ENCODE assay signal across 1 cellular context in the genomic region with DNA sequence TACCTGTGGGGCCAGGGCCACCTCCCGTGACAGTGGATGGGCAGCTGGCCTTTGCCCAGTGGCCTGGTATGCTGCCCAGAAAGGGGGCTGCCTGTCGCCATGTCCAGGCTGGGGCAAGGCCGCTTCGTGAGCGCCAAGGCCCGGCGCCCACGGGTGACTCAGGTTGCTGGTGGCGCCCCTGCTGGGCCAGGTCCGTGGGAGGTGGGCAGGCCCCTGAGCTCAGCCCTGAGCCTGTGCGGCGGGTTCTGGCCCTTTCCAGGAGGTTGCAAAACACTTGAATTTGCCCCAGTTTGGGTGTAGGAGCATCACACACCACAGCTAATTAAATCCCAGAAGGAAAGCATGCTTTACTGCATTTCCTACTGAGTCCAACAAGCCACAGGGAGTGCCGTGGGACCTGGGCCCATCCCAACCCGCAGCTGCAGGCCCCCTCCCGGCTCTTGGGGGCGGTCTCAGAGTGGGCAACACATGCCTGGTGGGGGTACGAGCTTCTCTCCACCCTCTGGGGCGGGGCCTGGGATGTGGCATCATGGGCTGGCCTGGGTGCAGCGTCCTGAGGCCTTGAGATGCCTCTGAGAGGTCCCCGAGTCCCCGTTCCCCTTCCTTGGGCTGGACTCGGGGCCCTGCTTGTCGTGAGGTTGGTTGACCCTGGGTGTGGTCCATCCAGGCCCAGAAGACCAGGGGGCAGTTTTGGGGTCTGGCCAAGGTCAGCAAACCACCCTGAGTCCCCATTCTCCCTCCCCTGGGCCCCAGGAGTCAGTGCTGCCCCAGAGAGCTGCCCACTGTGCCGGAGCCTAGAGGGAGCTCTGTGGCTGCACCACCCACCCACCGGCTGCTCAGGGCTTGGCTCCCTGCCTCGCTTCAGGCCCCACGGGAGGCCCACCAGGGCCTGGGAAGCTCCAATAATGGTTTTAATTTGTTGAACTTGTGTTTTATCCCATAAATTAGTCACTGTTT.
TF ChIP-seq lines count a peak whose summit lies in the region.

No MANE protein-coding gene starts in this region.

TF ChIP-seq in HEK293, 187 proteins besides CTCF, POLR2A, EP300 and RAD21 (continued from another document and continues in another):
- TF ChIP-seq ZNF521 (tag by site-specific recombination; IDR thresholded peaks at IDR 0.05) (no peak), EGR2 (tag by site-specific recombination; IDR thresholded peaks at IDR 0.05; ENCODE audit: low read depth) (peak; percentile 58; the same call in 1 of the 2 replicates), ZNF174 (tag by site-specific recombination; IDR thresholded peaks at IDR 0.05) (no peak), ZNF48 (tag by site-specific recombination; IDR thresholded peaks at IDR 0.05) (no peak), ZSCAN23 (tag by site-specific recombination; IDR thresholded peaks at IDR 0.05) (no peak), ZNF138 (tag by site-specific recombination; IDR thresholded peaks at IDR 0.05; ENCODE audit: borderline replicate concordance) (no peak), ZNF354C (tag by site-specific recombination; IDR thresholded peaks at IDR 0.05; ENCODE audit: borderline replicate concordance, low read depth) (no peak), SP3 (tag by site-specific recombination; IDR thresholded peaks at IDR 0.05) (peak; percentile 35; the same call in 1 of the 2 replicates), ZNF664 (tag by site-specific recombination; IDR thresholded peaks at IDR 0.05) (no peak), SALL2 (tag by site-specific recombination; IDR thresholded peaks at IDR 0.05; ENCODE audit: borderline replicate concordance) (no peak), ZFP69B (tag by site-specific recombination; IDR thresholded peaks at IDR 0.05) (no peak), ZNF629 (tag by site-specific recombination; IDR thresholded peaks at IDR 0.05) (no peak), ZNF19 (tag by site-specific recombination; IDR thresholded peaks at IDR 0.05; ENCODE audit: low read depth) (no peak), ZNF433 (tag by site-specific recombination; IDR thresholded peaks at IDR 0.05; ENCODE audit: low read depth) (no peak), ZNF548 (tag by site-specific recombination; IDR thresholded peaks at IDR 0.05) (no peak), GLIS2 (tag by site-specific recombination; IDR thresholded peaks at IDR 0.05) (peak; percentile 63), ZFP3 (tag by site-specific recombination; IDR thresholded peaks at IDR 0.05; ENCODE audit: low read depth) (no peak), BCL11A (tag by site-specific recombination; IDR thresholded peaks at IDR 0.05; ENCODE audit: low read depth) (no peak), ZNF626 (tag by site-specific recombination; IDR thresholded peaks at IDR 0.05) (no peak), ZNF549 (tag by site-specific recombination; IDR thresholded peaks at IDR 0.05) (no peak), ZNF404 (tag by site-specific recombination; IDR thresholded peaks at IDR 0.05) (no peak), ZBTB8A (tag by site-specific recombination; IDR thresholded peaks at IDR 0.05) (peak; percentile 40), ZNF555 (tag by site-specific recombination; conservative IDR thresholded peaks at IDR 0.05) (no peak), ZNF311 (tag by site-specific recombination; IDR thresholded peaks at IDR 0.05; ENCODE audit: borderline replicate concordance) (no peak)
- TF ChIP-seq, protein P1, sequence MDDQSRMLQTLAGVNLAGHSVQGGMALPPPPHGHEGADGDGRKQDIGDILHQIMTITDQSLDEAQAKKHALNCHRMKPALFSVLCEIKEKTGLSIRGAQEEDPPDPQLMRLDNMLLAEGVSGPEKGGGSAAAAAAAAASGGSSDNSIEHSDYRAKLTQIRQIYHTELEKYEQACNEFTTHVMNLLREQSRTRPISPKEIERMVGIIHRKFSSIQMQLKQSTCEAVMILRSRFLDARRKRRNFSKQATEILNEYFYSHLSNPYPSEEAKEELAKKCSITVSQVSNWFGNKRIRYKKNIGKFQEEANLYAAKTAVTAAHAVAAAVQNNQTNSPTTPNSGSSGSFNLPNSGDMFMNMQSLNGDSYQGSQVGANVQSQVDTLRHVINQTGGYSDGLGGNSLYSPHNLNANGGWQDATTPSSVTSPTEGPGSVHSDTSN (CRISPR knock-in tag; IDR thresholded peaks at IDR 0.05), result no peak
- TF ChIP-seq, protein P2, sequence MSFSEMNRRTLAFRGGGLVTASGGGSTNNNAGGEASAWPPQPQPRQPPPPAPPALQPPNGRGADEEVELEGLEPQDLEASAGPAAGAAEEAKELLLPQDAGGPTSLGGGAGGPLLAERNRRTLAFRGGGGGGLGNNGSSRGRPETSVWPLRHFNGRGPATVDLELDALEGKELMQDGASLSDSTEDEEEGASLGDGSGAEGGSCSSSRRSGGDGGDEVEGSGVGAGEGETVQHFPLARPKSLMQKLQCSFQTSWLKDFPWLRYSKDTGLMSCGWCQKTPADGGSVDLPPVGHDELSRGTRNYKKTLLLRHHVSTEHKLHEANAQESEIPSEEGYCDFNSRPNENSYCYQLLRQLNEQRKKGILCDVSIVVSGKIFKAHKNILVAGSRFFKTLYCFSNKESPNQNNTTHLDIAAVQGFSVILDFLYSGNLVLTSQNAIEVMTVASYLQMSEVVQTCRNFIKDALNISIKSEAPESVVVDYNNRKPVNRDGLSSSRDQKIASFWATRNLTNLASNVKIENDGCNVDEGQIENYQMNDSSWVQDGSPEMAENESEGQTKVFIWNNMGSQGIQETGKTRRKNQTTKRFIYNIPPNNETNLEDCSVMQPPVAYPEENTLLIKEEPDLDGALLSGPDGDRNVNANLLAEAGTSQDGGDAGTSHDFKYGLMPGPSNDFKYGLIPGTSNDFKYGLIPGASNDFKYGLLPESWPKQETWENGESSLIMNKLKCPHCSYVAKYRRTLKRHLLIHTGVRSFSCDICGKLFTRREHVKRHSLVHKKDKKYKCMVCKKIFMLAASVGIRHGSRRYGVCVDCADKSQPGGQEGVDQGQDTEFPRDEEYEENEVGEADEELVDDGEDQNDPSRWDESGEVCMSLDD (tag by site-specific recombination; IDR thresholded peaks at IDR 0.05), result no peak
- TF ChIP-seq, protein P3, sequence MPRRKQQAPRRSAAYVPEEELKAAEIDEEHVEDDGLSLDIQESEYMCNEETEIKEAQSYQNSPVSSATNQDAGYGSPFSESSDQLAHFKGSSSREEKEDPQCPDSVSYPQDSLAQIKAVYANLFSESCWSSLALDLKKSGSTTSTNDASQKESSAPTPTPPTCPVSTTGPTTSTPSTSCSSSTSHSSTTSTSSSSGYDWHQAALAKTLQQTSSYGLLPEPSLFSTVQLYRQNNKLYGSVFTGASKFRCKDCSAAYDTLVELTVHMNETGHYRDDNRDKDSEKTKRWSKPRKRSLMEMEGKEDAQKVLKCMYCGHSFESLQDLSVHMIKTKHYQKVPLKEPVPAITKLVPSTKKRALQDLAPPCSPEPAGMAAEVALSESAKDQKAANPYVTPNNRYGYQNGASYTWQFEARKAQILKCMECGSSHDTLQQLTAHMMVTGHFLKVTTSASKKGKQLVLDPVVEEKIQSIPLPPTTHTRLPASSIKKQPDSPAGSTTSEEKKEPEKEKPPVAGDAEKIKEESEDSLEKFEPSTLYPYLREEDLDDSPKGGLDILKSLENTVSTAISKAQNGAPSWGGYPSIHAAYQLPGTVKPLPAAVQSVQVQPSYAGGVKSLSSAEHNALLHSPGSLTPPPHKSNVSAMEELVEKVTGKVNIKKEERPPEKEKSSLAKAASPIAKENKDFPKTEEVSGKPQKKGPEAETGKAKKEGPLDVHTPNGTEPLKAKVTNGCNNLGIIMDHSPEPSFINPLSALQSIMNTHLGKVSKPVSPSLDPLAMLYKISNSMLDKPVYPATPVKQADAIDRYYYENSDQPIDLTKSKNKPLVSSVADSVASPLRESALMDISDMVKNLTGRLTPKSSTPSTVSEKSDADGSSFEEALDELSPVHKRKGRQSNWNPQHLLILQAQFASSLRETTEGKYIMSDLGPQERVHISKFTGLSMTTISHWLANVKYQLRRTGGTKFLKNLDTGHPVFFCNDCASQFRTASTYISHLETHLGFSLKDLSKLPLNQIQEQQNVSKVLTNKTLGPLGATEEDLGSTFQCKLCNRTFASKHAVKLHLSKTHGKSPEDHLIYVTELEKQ (tag by site-specific recombination; IDR thresholded peaks at IDR 0.05; ENCODE audit: borderline replicate concordance), result no peak
- TF ChIP-seq, protein P4, sequence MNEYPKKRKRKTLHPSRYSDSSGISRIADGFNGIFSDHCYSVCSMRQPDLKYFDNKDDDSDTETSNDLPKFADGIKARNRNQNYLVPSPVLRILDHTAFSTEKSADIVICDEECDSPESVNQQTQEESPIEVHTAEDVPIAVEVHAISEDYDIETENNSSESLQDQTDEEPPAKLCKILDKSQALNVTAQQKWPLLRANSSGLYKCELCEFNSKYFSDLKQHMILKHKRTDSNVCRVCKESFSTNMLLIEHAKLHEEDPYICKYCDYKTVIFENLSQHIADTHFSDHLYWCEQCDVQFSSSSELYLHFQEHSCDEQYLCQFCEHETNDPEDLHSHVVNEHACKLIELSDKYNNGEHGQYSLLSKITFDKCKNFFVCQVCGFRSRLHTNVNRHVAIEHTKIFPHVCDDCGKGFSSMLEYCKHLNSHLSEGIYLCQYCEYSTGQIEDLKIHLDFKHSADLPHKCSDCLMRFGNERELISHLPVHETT (tag by site-specific recombination; IDR thresholded peaks at IDR 0.05), result no peak
- TF ChIP-seq, protein P5, sequence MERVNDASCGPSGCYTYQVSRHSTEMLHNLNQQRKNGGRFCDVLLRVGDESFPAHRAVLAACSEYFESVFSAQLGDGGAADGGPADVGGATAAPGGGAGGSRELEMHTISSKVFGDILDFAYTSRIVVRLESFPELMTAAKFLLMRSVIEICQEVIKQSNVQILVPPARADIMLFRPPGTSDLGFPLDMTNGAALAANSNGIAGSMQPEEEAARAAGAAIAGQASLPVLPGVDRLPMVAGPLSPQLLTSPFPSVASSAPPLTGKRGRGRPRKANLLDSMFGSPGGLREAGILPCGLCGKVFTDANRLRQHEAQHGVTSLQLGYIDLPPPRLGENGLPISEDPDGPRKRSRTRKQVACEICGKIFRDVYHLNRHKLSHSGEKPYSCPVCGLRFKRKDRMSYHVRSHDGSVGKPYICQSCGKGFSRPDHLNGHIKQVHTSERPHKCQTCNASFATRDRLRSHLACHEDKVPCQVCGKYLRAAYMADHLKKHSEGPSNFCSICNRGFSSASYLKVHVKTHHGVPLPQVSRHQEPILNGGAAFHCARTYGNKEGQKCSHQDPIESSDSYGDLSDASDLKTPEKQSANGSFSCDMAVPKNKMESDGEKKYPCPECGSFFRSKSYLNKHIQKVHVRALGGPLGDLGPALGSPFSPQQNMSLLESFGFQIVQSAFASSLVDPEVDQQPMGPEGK (tag by site-specific recombination; IDR thresholded peaks at IDR 0.05), result no peak
- TF ChIP-seq, protein P6, sequence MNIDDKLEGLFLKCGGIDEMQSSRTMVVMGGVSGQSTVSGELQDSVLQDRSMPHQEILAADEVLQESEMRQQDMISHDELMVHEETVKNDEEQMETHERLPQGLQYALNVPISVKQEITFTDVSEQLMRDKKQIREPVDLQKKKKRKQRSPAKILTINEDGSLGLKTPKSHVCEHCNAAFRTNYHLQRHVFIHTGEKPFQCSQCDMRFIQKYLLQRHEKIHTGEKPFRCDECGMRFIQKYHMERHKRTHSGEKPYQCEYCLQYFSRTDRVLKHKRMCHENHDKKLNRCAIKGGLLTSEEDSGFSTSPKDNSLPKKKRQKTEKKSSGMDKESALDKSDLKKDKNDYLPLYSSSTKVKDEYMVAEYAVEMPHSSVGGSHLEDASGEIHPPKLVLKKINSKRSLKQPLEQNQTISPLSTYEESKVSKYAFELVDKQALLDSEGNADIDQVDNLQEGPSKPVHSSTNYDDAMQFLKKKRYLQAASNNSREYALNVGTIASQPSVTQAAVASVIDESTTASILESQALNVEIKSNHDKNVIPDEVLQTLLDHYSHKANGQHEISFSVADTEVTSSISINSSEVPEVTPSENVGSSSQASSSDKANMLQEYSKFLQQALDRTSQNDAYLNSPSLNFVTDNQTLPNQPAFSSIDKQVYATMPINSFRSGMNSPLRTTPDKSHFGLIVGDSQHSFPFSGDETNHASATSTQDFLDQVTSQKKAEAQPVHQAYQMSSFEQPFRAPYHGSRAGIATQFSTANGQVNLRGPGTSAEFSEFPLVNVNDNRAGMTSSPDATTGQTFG (tag by site-specific recombination; IDR thresholded peaks at IDR 0.05; ENCODE audit: borderline replicate concordance), result no peak
- TF ChIP-seq, protein P7, sequence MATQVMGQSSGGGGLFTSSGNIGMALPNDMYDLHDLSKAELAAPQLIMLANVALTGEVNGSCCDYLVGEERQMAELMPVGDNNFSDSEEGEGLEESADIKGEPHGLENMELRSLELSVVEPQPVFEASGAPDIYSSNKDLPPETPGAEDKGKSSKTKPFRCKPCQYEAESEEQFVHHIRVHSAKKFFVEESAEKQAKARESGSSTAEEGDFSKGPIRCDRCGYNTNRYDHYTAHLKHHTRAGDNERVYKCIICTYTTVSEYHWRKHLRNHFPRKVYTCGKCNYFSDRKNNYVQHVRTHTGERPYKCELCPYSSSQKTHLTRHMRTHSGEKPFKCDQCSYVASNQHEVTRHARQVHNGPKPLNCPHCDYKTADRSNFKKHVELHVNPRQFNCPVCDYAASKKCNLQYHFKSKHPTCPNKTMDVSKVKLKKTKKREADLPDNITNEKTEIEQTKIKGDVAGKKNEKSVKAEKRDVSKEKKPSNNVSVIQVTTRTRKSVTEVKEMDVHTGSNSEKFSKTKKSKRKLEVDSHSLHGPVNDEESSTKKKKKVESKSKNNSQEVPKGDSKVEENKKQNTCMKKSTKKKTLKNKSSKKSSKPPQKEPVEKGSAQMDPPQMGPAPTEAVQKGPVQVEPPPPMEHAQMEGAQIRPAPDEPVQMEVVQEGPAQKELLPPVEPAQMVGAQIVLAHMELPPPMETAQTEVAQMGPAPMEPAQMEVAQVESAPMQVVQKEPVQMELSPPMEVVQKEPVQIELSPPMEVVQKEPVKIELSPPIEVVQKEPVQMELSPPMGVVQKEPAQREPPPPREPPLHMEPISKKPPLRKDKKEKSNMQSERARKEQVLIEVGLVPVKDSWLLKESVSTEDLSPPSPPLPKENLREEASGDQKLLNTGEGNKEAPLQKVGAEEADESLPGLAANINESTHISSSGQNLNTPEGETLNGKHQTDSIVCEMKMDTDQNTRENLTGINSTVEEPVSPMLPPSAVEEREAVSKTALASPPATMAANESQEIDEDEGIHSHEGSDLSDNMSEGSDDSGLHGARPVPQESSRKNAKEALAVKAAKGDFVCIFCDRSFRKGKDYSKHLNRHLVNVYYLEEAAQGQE (tag by site-specific recombination; IDR thresholded peaks at IDR 0.05), result no peak
- TF ChIP-seq, protein P8, sequence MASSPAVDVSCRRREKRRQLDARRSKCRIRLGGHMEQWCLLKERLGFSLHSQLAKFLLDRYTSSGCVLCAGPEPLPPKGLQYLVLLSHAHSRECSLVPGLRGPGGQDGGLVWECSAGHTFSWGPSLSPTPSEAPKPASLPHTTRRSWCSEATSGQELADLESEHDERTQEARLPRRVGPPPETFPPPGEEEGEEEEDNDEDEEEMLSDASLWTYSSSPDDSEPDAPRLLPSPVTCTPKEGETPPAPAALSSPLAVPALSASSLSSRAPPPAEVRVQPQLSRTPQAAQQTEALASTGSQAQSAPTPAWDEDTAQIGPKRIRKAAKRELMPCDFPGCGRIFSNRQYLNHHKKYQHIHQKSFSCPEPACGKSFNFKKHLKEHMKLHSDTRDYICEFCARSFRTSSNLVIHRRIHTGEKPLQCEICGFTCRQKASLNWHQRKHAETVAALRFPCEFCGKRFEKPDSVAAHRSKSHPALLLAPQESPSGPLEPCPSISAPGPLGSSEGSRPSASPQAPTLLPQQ (tag by site-specific recombination; IDR thresholded peaks at IDR 0.05), result no peak
